Comparison of ENCODE assay signal across 10 cellular contexts in the genomic region with DNA sequence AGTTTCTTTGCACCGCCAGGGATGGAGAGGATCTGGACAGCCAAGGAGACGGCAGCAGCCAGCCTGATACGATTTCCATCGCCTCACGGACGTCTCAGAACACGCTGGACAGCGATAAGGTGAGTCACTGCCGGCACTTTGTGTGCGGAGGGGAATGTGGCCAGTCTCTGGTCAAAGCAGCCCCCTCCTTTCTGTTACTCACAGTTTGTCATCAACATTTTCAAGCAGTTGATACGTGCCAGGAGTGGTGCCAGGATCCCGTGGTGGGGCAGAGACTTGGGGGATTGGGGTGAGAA.
DNase-seq lines count a peak whose midpoint lies in the region; TF ChIP-seq lines count a peak whose summit lies in the region.
"Had no signal": no experiment of that assay in that cellular context is flagged by ENCODE, and none has a peak within 500 bp of the region (broad histone marks: within the 10 kb centered on the region; RNA-seq: fewer than 3 reads in every experiment).

No MANE protein-coding gene starts in this region.

- TF ChIP-seq POLR2A in testis (IDR thresholded peaks at IDR 0.05), result no peak

- 23 to 59% methylated on average over 10 to 12 of the region's 12 CpGs for WGBS in testis, 2 donors

- H3K4me3 ChIP-seq in ascending aorta, result no peak overlapping the region
- H3K4me3 ChIP-seq in testis, result no peak overlapping the region
- H3K4me3 ChIP-seq: mucosa of descending colon had no signal

- H3K9me3 ChIP-seq in ascending aorta (no peaks in the 10 kb centered on the region), testis (no peaks in the 10 kb centered on the region)
- H3K9me3 ChIP-seq: mucosa of descending colon had no signal

- peak; percentile 80 for DNase-seq in HS-27A (ENCODE audit: low read depth)
- no peak for DNase-seq in ascending aorta (ENCODE audit: low spot score in 2 of 2)
- peak; percentile 69 for DNase-seq in glomerular endothelial cell (ENCODE audit: extremely low read depth, low read depth, low spot score)
- DNase-seq in testis, result peak; percentile 71
- no peak for DNase-seq in posterior cingulate gyrus
- no peak for DNase-seq in NCI-H146 (lab: John Stamatoyannopoulos, UW)
- DNase-seq in NCI-H1092 treated with DMSO at 0.1 percent for 48 hours (lab: John Stamatoyannopoulos, UW), result no peak
- DNase-seq: activated CD8-positive, alpha-beta T cell treated with anti-CD3 and anti-CD28 coated beads for 36 hours; mucosa of descending colon; NCI-H345 had no signal

- intact Hi-C loops in ascending aorta (cut with DNase I), result no loop called here
- intact Hi-C loops in testis (cut with DNase I; ENCODE audit: low total_unique reads), result no loop called here
- intact Hi-C loops in posterior cingulate gyrus (cut with DNase I), result no loop called here

- H3K27ac ChIP-seq in ascending aorta (peak overlapping the region; percentile 67), testis (peak overlapping the region; percentile 90 to 94)

- H3K27me3 ChIP-seq in ascending aorta (no peaks in the 10 kb centered on the region), testis (no peaks in the 10 kb centered on the region)

- H3K36me3 ChIP-seq in ascending aorta (peaks cover 33 to 61% of the 10 kb centered on the region in 2 donors), testis (ENCODE audit: low read depth, missing control alignments) (no peaks in the 10 kb centered on the region)

- peaks cover 0 to 4% of the 10 kb centered on the region in 2 donors for H3K4me1 ChIP-seq in ascending aorta
- peaks cover 50% of the 10 kb centered on the region for H3K4me1 ChIP-seq in testis

- no peak for TF ChIP-seq CTCF in ascending aorta (IDR thresholded peaks at IDR 0.05)
- TF ChIP-seq CTCF in testis (IDR thresholded peaks at IDR 0.05), result no peak

Comparison
In these comparisons a context has a peak if more than half of its experiments do, and no peak if none do; other contexts are left out.
1. DNase-seq: peak in HS-27A (single experiment), glomerular endothelial cell (single experiment) and testis (single experiment); none in ascending aorta (0 of 2), posterior cingulate gyrus (0 of 10), NCI-H146 (single experiment) and NCI-H1092 treated with DMSO at 0.1 percent for 48 hours (single experiment).